In the genomic region with DNA sequence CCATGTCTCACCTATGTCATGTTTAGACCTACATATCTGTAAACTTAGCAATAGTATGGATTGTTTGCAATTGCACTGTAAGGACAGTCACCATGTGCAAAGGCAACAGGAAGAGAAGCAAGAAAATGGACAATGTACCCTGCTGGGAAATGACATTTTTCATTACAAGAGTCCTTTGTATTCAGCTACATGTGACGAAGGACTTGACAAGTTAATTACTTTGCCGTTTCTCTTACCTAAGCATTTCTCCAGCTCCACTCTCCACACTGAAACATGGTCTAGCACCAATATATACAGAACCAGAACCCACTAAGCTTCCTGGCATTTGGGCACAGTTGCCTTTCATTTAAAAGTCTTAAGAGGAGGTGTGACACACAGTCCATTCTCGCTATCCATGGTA, we compare ENCODE assay signal across 18 cellular contexts.
"Had no signal": no experiment of that assay in that cellular context is flagged by ENCODE, and none has a peak within 500 bp of the region (broad histone marks: within the 10 kb centered on the region; RNA-seq: fewer than 3 reads in every experiment).

No MANE protein-coding gene starts in this region.

- H3K4me1 ChIP-seq: adrenal gland, gastrocnemius medialis, heart left ventricle had no signal

- DNase-seq: activated CD4-positive, alpha-beta T cell treated with anti-CD3 and anti-CD28 coated beads, Interleukin-2, amount 50 U/mL, for 4 hours; activated gamma-delta T cell; adrenal gland; cerebellar nuclear complex; cortex of kidney; gastrocnemius medialis; heart left ventricle; kidney glomerular epithelial cell; left ventricle myocardium superior; naive B cell; right cardiac atrium; stimulated activated CD4-positive, alpha-beta T cell treated with anti-CD3 and anti-CD28 coated beads, Interleukin-15, amount 100 ng/mL, for 24 hours; stimulated activated CD4-positive, alpha-beta T cell treated with anti-CD3 and anti-CD28 coated beads, Interleukin-2, amount 100 ng/mL, for 48 hours; stomach; trophoblast cell had no signal

- H3K4me3 ChIP-seq: adrenal gland, gastrocnemius medialis, heart left ventricle, neural progenitor cell, prostate gland, skin epidermis, stomach had no signal

- H3K9me3 ChIP-seq: adrenal gland, gastrocnemius medialis, prostate gland had no signal

- H3K36me3 ChIP-seq: adrenal gland, gastrocnemius medialis, heart left ventricle, neural progenitor cell, prostate gland, stomach had no signal

- ATAC-seq: gastrocnemius medialis, heart left ventricle, left ventricle myocardium superior, right cardiac atrium had no signal
